Comparison of ENCODE assay signal across 1 cellular context in the genomic region with DNA sequence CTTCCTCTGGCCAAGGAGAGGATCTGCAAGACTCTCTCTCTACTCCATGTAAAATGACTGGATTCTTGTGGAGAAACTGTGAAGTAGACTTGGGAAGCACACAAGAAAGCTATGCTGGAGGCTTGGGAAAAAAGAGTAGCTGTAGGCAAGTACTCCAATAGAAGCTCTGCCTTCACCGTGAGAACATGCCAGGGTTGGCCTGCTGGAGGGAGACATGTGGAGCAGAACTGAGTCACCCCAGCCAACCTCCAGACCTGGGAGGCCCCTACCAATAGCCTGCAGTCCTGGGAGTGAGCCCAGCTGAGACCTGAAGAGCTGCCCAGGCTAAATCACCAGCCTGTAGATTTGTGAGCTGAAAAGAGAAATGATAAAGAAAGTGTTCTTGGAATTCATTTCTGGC.
TF ChIP-seq lines count a peak whose summit lies in the region.

No MANE protein-coding gene starts in this region.

TF ChIP-seq in HepG2, 621 proteins besides CTCF, POLR2A, EP300 and RAD21 (continued from another document):
- TF ChIP-seq MAZ (IDR thresholded peaks at IDR 0.05; ENCODE audit: borderline replicate concordance, low read depth, low read length) (no peak), MAZ (CRISPR knock-in tag; IDR thresholded peaks at IDR 0.05; ENCODE audit: low read depth) (no peak), TFAP4 (IDR thresholded peaks at IDR 0.05; ENCODE audit: borderline replicate concordance, low read depth) (no peak), ZFP36L2 (CRISPR knock-in tag; IDR thresholded peaks at IDR 0.05) (no peak), HOXA5 (CRISPR knock-in tag; IDR thresholded peaks at IDR 0.05) (no peak)
- TF ChIP-seq, protein P1, sequence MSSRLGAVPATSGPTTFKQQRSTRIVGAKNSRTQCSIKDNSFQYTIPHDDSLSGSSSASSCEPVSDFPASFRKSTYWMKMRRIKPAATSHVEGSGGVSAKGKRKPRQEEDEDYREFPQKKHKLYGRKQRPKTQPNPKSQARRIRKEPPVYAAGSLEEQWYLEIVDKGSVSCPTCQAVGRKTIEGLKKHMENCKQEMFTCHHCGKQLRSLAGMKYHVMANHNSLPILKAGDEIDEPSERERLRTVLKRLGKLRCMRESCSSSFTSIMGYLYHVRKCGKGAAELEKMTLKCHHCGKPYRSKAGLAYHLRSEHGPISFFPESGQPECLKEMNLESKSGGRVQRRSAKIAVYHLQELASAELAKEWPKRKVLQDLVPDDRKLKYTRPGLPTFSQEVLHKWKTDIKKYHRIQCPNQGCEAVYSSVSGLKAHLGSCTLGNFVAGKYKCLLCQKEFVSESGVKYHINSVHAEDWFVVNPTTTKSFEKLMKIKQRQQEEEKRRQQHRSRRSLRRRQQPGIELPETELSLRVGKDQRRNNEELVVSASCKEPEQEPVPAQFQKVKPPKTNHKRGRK (CRISPR knock-in tag; IDR thresholded peaks at IDR 0.05) = no peak
